1 cellular context compared by ENCODE assay signal in the genomic region with DNA sequence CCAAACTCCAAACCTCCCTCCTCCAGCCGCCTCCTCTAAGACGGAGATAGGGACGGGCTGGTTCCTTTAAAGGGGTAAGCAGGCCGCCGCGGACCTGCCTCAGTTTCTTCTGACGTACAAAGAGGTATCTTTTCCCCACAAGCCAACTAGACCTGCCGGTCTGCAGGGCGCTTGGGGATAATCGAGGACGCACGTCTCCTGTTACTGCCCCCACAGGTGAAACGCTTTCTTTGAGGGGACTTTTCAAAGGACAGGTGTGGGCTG.
TF ChIP-seq lines count a peak whose summit lies in the region.

No MANE protein-coding gene starts in this region.

TF ChIP-seq in endothelial cell of umbilical vein, 7 proteins besides CTCF, POLR2A, EP300 and RAD21:
- TF ChIP-seq POLR2AphosphoS5 (IDR thresholded peaks at IDR 0.05; ENCODE audit: insufficient read depth, low read depth, low read length) = no peak
- TF ChIP-seq JUN (IDR thresholded peaks at IDR 0.05; ENCODE audit: borderline replicate concordance, insufficient read depth, insufficient read length, low read depth) = no peak
- TF ChIP-seq, protein P1, sequence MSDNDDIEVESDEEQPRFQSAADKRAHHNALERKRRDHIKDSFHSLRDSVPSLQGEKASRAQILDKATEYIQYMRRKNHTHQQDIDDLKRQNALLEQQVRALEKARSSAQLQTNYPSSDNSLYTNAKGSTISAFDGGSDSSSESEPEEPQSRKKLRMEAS (IDR thresholded peaks at IDR 0.05; ENCODE audit: insufficient read depth, insufficient read length) = no peak
- no peak for TF ChIP-seq FOS (IDR thresholded peaks at IDR 0.05; ENCODE audit: borderline replicate concordance, insufficient read depth, low read length)
- no peak for TF ChIP-seq MYC (IDR thresholded peaks at IDR 0.05; ENCODE audit: low read depth, low read length)
- TF ChIP-seq EZH2 (IDR thresholded peaks at IDR 0.05; ENCODE audit: borderline replicate concordance, low read depth, low read length, severe bottlenecking) = no peak
- TF ChIP-seq GATA2 (IDR thresholded peaks at IDR 0.05; ENCODE audit: insufficient read depth, insufficient read length, low read depth, low read length) = no peak
